22 cellular contexts compared by ENCODE assay signal in genomic region chr9:95327239-95327865, GRCh38.
"Had no signal": no experiment of that assay in that cellular context is flagged by ENCODE, and none has a peak within 500 bp of the region (broad histone marks: within the 10 kb centered on the region; RNA-seq: fewer than 3 reads in every experiment).

No MANE protein-coding gene starts in this region.

- H3K9me3 ChIP-seq: tibial artery had no signal

- H3K36me3 ChIP-seq: heart left ventricle, tibial artery had no signal

- H3K9me3 Mint-ChIP-seq: central memory CD8-positive, alpha-beta T cell had no signal

- H3K27ac ChIP-seq: coronary artery, epithelial cell of prostate, heart left ventricle, parathyroid adenoma, tibial artery had no signal

- H3K9ac ChIP-seq: parathyroid adenoma had no signal

- H3K27ac Mint-ChIP-seq: activated B cell treated with CpG ODN at 0.5 μM for 24 hours; activated naive CD8-positive, alpha-beta T cell treated with anti-CD3 and anti-CD28 coated beads for 36 hours; nephron progenitor cell; stimulated activated naive CD8-positive, alpha-beta T cell treated with anti-CD3 and anti-CD28 coated beads, Interleukin-15, amount 100 ng/mL, for 72 hours had no signal

- H3K4me3 Mint-ChIP-seq: activated B cell treated with CpG ODN at 0.5 μM for 24 hours; activated naive CD8-positive, alpha-beta T cell treated with anti-CD3 and anti-CD28 coated beads for 36 hours; activated T-cell treated with anti-CD3 and anti-CD28 coated beads, Interleukin-2, amount 50 U/mL, for 4 hours; central memory CD8-positive, alpha-beta T cell; nephron progenitor cell; stimulated activated naive CD8-positive, alpha-beta T cell treated with anti-CD3 and anti-CD28 coated beads, Interleukin-15, amount 100 ng/mL, for 72 hours had no signal

- H3K79me2 ChIP-seq: parathyroid adenoma had no signal

- H3K4me1 Mint-ChIP-seq: activated B cell treated with CpG ODN at 0.5 μM for 24 hours; central memory CD8-positive, alpha-beta T cell; nephron progenitor cell had no signal

- DNase-seq: activated B cell treated with CpG ODN at 0.5 μM for 24 hours; activated CD4-positive, alpha-beta T cell treated with anti-CD3 and anti-CD28 coated beads for 4 hours; activated CD4-positive, alpha-beta T cell treated with anti-CD3 and anti-CD28 coated beads, Interleukin-2, amount 50 U/mL, for 48 hours; activated CD8-positive, alpha-beta memory T cell treated with anti-CD3 and anti-CD28 coated beads, Interleukin-2, amount 50 U/mL, for 48 hours; activated naive CD4-positive, alpha-beta T cell treated with Interleukin-2 at 50 U/mL for 16 hours; activated naive CD8-positive, alpha-beta T cell treated with anti-CD3 and anti-CD28 coated beads for 36 hours; activated T-cell treated with anti-CD3 and anti-CD28 coated beads, Interleukin-2, amount 50 U/mL, for 4 hours; heart left ventricle; islet precursor cell; left colon; mesenchymal stem cell; mucosa of descending colon; nephron progenitor cell; right cardiac atrium; stimulated activated CD4-positive, alpha-beta T cell treated with anti-CD3 and anti-CD28 coated beads, Interleukin-1b, Interleukin-23, amount 100 ng/mL, for 48 hours; stimulated activated naive CD8-positive, alpha-beta T cell treated with anti-CD3 and anti-CD28 coated beads, Interleukin-15, amount 100 ng/mL, for 72 hours; T1000; tibial artery had no signal

- H3K4me3 ChIP-seq: coronary artery, heart left ventricle, mucosa of descending colon, tibial artery had no signal

- H3K4me1 ChIP-seq: heart left ventricle, parathyroid adenoma, tibial artery had no signal

- H2AFZ ChIP-seq: parathyroid adenoma had no signal
